ENCODE assay signal across 8 cellular contexts in the genomic region with DNA sequence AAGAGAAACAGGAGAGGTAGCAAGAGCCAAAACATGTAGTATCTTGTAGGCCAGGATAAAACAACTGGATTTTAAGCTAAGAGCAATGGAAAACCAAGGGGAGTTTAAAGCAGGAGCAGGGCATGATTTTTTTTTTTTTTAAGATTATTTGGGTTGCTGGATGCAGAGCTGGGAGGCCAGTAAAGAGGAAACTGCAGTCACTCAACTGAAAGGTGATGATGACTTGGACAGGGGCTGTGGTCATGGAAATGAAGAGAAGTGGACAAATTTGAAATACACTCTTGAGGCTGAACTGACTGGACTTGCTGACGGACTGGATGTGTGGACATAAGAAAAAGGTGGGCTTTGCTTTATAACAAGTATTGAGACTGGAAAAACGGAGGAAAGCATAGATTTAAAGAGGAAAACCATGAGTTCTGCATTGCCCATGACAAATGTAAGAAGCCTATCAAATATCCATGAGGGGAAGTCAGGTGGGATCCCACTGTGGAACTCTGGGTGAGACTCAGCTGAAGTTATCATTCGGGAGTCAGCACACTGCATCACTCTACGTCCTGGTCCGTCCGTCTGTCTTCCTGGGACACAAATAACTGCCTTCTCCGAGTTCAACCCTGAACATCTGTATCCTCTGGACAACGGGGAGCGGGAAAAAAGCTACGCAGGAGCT. TPM values are rescaled to one million over a fixed set of nuclear protein-coding genes. Genes with fewer than 3 reads are reported as not detected.
A peak's percentile ranks its signal among the peaks of the same experiment; 100 is the strongest.
DNase-seq lines count a peak whose midpoint lies in the region; ATAC-seq, FAIRE-seq and TF ChIP-seq lines count a peak whose summit lies in the region.

No MANE protein-coding gene starts in this region.

- DNase-seq in brain microvascular endothelial cell = peak; percentile 27
- DNase-seq in HepG2 (ENCODE audit: low spot score) = peak; percentile 15
- DNase-seq in superior temporal gyrus (ENCODE audit: extremely low spot score) = peak; percentile 57
- DNase-seq in central memory CD4-positive, alpha-beta T cell = no peak

- no peak overlapping the region for H2AFZ ChIP-seq in HepG2 (ENCODE audit: low read length)

- H3K4me1 ChIP-seq in BLaER1 (peaks cover 63% of the 10 kb centered on the region), HepG2 (ENCODE audit: insufficient read depth, low read length) (peaks cover 60% of the 10 kb centered on the region)

- H3K27ac ChIP-seq in BLaER1 = peak overlapping the region; percentile 92
- peak overlapping the region; percentile 79 for H3K27ac ChIP-seq in KOPT-K1 (ENCODE audit: low read depth, low read length, poor library complexity, severe bottlenecking)
- peak overlapping the region; percentile 92 for H3K27ac ChIP-seq in brain microvascular endothelial cell
- H3K27ac ChIP-seq in HepG2 (ENCODE audit: extremely low read length, insufficient read depth, low read length) = peak overlapping the region; percentile 91

- BruUV-seq in HepG2 (replicated peaks; lab: Mats Ljungman, UMichigan) = TSS peak; percentile 69

- H3K27me3 ChIP-seq in BLaER1 = no peaks in the 10 kb centered on the region
- H3K27me3 ChIP-seq in brain microvascular endothelial cell (replicated peaks) = no peaks in the 10 kb centered on the region
- H3K27me3 ChIP-seq in HepG2 (ENCODE audit: control insufficient read depth in 1 of 2, insufficient read depth in 2 of 2, low read length in 2 of 2) = no peaks in the 10 kb centered on the region; a peak in 1 of 5 replicates

- H3K9me3 ChIP-seq in BLaER1 (no peaks in the 10 kb centered on the region), KOPT-K1 (ENCODE audit: insufficient read depth, low read length, poor library complexity, severe bottlenecking) (no peaks in the 10 kb centered on the region), HepG2 (ENCODE audit: low read length) (no peaks in the 10 kb centered on the region)

- no peak for TF ChIP-seq RAD21 in HepG2 (CRISPR knock-in tag; IDR thresholded peaks at IDR 0.05)

- in situ Hi-C loops in brain microvascular endothelial cell (cut with HindIII; ENCODE audit: low pct_ligation_motif_present, low sequenced_read_pairs) (no loop called here), HepG2 (cut with HindIII; ENCODE audit: extremely low pct_ligation_motif_present, low pct_unique_long_range_greater_than_20kb) (no loop called here)

- intact Hi-C loops in HepG2 (cut with micrococcal nuclease; ENCODE audit: unreplicated experiment) = loop anchor here (2.0 to 5.0 kb wide), 2 partner anchors 59 to 1210 kb away; no protein-coding TSS in a partner anchor

- TF ChIP-seq EP300 in HepG2 (IDR thresholded peaks at IDR 0.05; ENCODE audit: low read depth in 2 of 2, low read length in 2 of 2) (no peak), HepG2 (CRISPR knock-in tag; IDR thresholded peaks at IDR 0.05; ENCODE audit: borderline replicate concordance) (no peak)

- H3K36me3 ChIP-seq in BLaER1 (peaks cover 23% of the 10 kb centered on the region), KOPT-K1 (ENCODE audit: insufficient read depth, low read length) (peaks cover 22% of the 10 kb centered on the region), brain microvascular endothelial cell (replicated peaks) (peaks cover 6% of the 10 kb centered on the region), HepG2 (replicated peaks in 1 of 2; ENCODE audit: control insufficient read depth in 1 of 2, insufficient read depth in 2 of 2, low read length in 2 of 2) (peaks cover 5 to 9% of the 10 kb centered on the region in 2 experiments; a peak in 3 of 5 replicates)

- no peak for TF ChIP-seq CTCF in brain microvascular endothelial cell (IDR thresholded peaks at IDR 0.05; ENCODE audit: low read depth, low read length, missing control alignments)
- TF ChIP-seq CTCF in HepG2 (CRISPR knock-in tag; IDR thresholded peaks at IDR 0.05) = no peak

- POLR2A ChIA-PET in HepG2 (lab: Yijun Ruan, JAX) = interaction anchor here (0.8 to 3.0 kb wide), 13 partner anchors 8 to 225 kb away, joined by 3 to 75 read pairs (median 7); a partner anchor contains a TSS

- peak overlapping the region; percentile 91 for H3K9ac ChIP-seq in BLaER1
- H3K9ac ChIP-seq in HepG2 (ENCODE audit: insufficient read depth, low read depth, low read length) = peak overlapping the region; percentile 99

- CTCF ChIA-PET in HepG2 (lab: Yijun Ruan, JAX; ENCODE audit: low intra/inter-chr PET ratio, low total read pairs) = no interaction called here

- H3K4me3 ChIP-seq in BLaER1 (peak overlapping the region; percentile 93), brain microvascular endothelial cell (ENCODE audit: low read depth, low read length) (peak overlapping the region; percentile 91), HepG2 (replicated peaks in 1 of 3; ENCODE audit: insufficient read depth in 1 of 3, low read depth in 2 of 3, low read length in 3 of 3) (peak overlapping the region; percentile 84 to 95 (median 95))

- 4% methylated on average over 4 of the region's 10 CpGs for WGBS in HepG2 (ENCODE audit: low lambda C conversion rate)

- H3K4me2 ChIP-seq in BLaER1 (peak overlapping the region; percentile 96), HepG2 (ENCODE audit: low read depth, low read length) (peak overlapping the region; percentile 85)

- FAIRE-seq in HepG2 (lab: Jason Lieb, UNC) = no peak

- H4K20me1 ChIP-seq in BLaER1 = peaks cover 53% of the 10 kb centered on the region
- no peaks in the 10 kb centered on the region for H4K20me1 ChIP-seq in HepG2 (ENCODE audit: insufficient read depth, low read length)

- no peak for TF ChIP-seq POLR2A in HepG2 (IDR thresholded peaks at IDR 0.05; ENCODE audit: insufficient read depth in 1 of 2, low read depth in 2 of 2, low read length in 2 of 2)

- H3K79me2 ChIP-seq in HepG2 (ENCODE audit: insufficient read depth, low read length) = peaks cover 66% of the 10 kb centered on the region

- peak; percentile 8 for ATAC-seq in GM21447 (IDR thresholded peaks at IDR 0.05; ENCODE audit: unreplicated experiment)
- ATAC-seq in HepG2 = peak; percentile 66
- ATAC-seq in HG03521 (IDR thresholded peaks at IDR 0.05; ENCODE audit: unreplicated experiment) = no peak

RNA-seq across cellular contexts. Expression of a gene that starts 0.7 kb away (rescaled TPM):
- total RNA-seq in HepG2 (2016; rRNA removed; fragmentation: Illumina TruSeq; extraction: Trizol) = 19.2 and 24.1 TPM in 2 replicates
- total RNA-seq in HepG2 (2016; cell fraction: cytosol; rRNA removed; fragmentation: Illumina TruSeq; extraction: Trizol; ENCODE audit: low read depth) = 3.7 and 5.6 TPM in 2 replicates
- 17.3 and 22.5 TPM in 2 replicates for total RNA-seq in HepG2 (2016; cell fraction: insoluble cytoplasmic fraction; rRNA removed; fragmentation: Illumina TruSeq; extraction: Trizol)
- total RNA-seq in HepG2 (2016; cell fraction: membrane; rRNA removed; fragmentation: Illumina TruSeq; extraction: Trizol) = 5.4 and 7.1 TPM in 2 replicates
- total RNA-seq in HepG2 (2016; cell fraction: nucleus; rRNA removed; fragmentation: Illumina TruSeq; extraction: Trizol) = 29.8 and 32.0 TPM in 2 replicates
- 9.4 and 13.5 TPM in 2 replicates for polyA plus RNA-seq in HepG2 (2011; rRNA removed)
- polyA plus RNA-seq in HepG2 (2011; cell fraction: cytosol; rRNA removed) = 5.6 and 7.4 TPM in 2 replicates
- polyA plus RNA-seq in HepG2 (2011; cell fraction: nucleus; rRNA removed) = 40.8 and 46.3 TPM in 2 replicates
- 20.6 and 22.0 TPM in 2 replicates for polyA plus RNA-seq in HepG2 (2012)
- polyA plus RNA-seq in HepG2 (2016; cell fraction: cytosol; fragmentation: Illumina TruSeq; extraction: Trizol; ENCODE audit: low read depth) = 0.59 and 0.94 TPM in 2 replicates
- 13.8 and 16.6 TPM in 2 replicates for polyA plus RNA-seq in HepG2 (2016; cell fraction: insoluble cytoplasmic fraction; fragmentation: Illumina TruSeq; extraction: Trizol; ENCODE audit: low read depth)
- polyA plus RNA-seq in HepG2 (2016; cell fraction: membrane; fragmentation: Illumina TruSeq; extraction: Trizol; ENCODE audit: low read depth) = 1.5 and 1.9 TPM in 2 replicates
- 38.7 and 40.3 TPM in 2 replicates for polyA plus RNA-seq in HepG2 (2016; cell fraction: nucleus; fragmentation: Illumina TruSeq; extraction: Trizol; ENCODE audit: insufficient read depth, low read depth)
- polyA minus RNA-seq in HepG2 (2011; rRNA and poly(A)+ RNA removed; ENCODE audit: low replicate concordance) = 12.4 and 15.1 TPM in 2 replicates
- 7.6 and 8.9 TPM in 2 replicates for polyA minus RNA-seq in HepG2 (2011; cell fraction: cytosol; rRNA and poly(A)+ RNA removed)
- 38.9 and 54.2 TPM in 2 replicates for polyA minus RNA-seq in HepG2 (2011; cell fraction: nucleus; rRNA and poly(A)+ RNA removed)

RNA-seq across cellular contexts. Expression of a gene that starts 0.9 kb away (rescaled TPM):
- 19.4 and 28.7 TPM in 2 replicates for total RNA-seq in HepG2 (2016; rRNA removed; fragmentation: Illumina TruSeq; extraction: Trizol)
- 9.0 and 9.3 TPM in 2 replicates for total RNA-seq in HepG2 (2016; cell fraction: cytosol; rRNA removed; fragmentation: Illumina TruSeq; extraction: Trizol; ENCODE audit: low read depth)
- 20.1 and 30.7 TPM in 2 replicates for total RNA-seq in HepG2 (2016; cell fraction: insoluble cytoplasmic fraction; rRNA removed; fragmentation: Illumina TruSeq; extraction: Trizol)
- total RNA-seq in HepG2 (2016; cell fraction: membrane; rRNA removed; fragmentation: Illumina TruSeq; extraction: Trizol) = 15.0 and 16.0 TPM in 2 replicates
- total RNA-seq in HepG2 (2016; cell fraction: nucleus; rRNA removed; fragmentation: Illumina TruSeq; extraction: Trizol) = 8.0 and 8.6 TPM in 2 replicates
- polyA plus RNA-seq in HepG2 (2011; rRNA removed) = 2.8 and 5.1 TPM in 2 replicates
- polyA plus RNA-seq in HepG2 (2011; cell fraction: cytosol; rRNA removed) = 1.7 and 2.5 TPM in 2 replicates
- polyA plus RNA-seq in HepG2 (2011; cell fraction: nucleus; rRNA removed) = 1.0 and 1.2 TPM in 2 replicates
- polyA plus RNA-seq in HepG2 (2012) = 6.7 and 14.3 TPM in 2 replicates
- 11.3 and 14.2 TPM in 2 replicates for polyA plus RNA-seq in HepG2 (2016; cell fraction: cytosol; fragmentation: Illumina TruSeq; extraction: Trizol; ENCODE audit: low read depth)
- 33.0 and 38.8 TPM in 2 replicates for polyA plus RNA-seq in HepG2 (2016; cell fraction: insoluble cytoplasmic fraction; fragmentation: Illumina TruSeq; extraction: Trizol; ENCODE audit: low read depth)
- polyA plus RNA-seq in HepG2 (2016; cell fraction: membrane; fragmentation: Illumina TruSeq; extraction: Trizol; ENCODE audit: low read depth) = 15.2 and 17.8 TPM in 2 replicates
- polyA plus RNA-seq in HepG2 (2016; cell fraction: nucleus; fragmentation: Illumina TruSeq; extraction: Trizol; ENCODE audit: insufficient read depth, low read depth) = 12.2 and 14.0 TPM in 2 replicates
- polyA minus RNA-seq in HepG2 (2011; rRNA and poly(A)+ RNA removed; ENCODE audit: low replicate concordance) = 1.8 and 3.7 TPM in 2 replicates
- 1.1 and 1.2 TPM in 2 replicates for polyA minus RNA-seq in HepG2 (2011; cell fraction: cytosol; rRNA and poly(A)+ RNA removed)
- polyA minus RNA-seq in HepG2 (2011; cell fraction: nucleus; rRNA and poly(A)+ RNA removed) = 6.7 and 7.2 TPM in 2 replicates

RNA-seq across cellular contexts. Expression of a gene that starts 52.9 kb away (rescaled TPM):
- 25.9 and 50.5 TPM in 2 replicates for total RNA-seq in HepG2 (2016; rRNA removed; fragmentation: Illumina TruSeq; extraction: Trizol)
- 3.9 and 4.2 TPM in 2 replicates for total RNA-seq in HepG2 (2016; cell fraction: cytosol; rRNA removed; fragmentation: Illumina TruSeq; extraction: Trizol; ENCODE audit: low read depth)
- 26.3 and 51.3 TPM in 2 replicates for total RNA-seq in HepG2 (2016; cell fraction: insoluble cytoplasmic fraction; rRNA removed; fragmentation: Illumina TruSeq; extraction: Trizol)
- 14.0 TPM in 2 replicates for total RNA-seq in HepG2 (2016; cell fraction: membrane; rRNA removed; fragmentation: Illumina TruSeq; extraction: Trizol)
- 52.0 and 59.4 TPM in 2 replicates for total RNA-seq in HepG2 (2016; cell fraction: nucleus; rRNA removed; fragmentation: Illumina TruSeq; extraction: Trizol)
- polyA plus RNA-seq in HepG2 (2011; rRNA removed) = 48.9 and 57.4 TPM in 2 replicates
- polyA plus RNA-seq in HepG2 (2011; cell fraction: cytosol; rRNA removed) = 50.3 and 50.5 TPM in 2 replicates
- polyA plus RNA-seq in HepG2 (2011; cell fraction: nucleus; rRNA removed) = 72.5 and 76.8 TPM in 2 replicates
- 33.1 and 37.6 TPM in 2 replicates for polyA plus RNA-seq in HepG2 (2012)
- polyA plus RNA-seq in HepG2 (2016; cell fraction: cytosol; fragmentation: Illumina TruSeq; extraction: Trizol; ENCODE audit: low read depth) = 3.5 and 3.6 TPM in 2 replicates
- polyA plus RNA-seq in HepG2 (2016; cell fraction: insoluble cytoplasmic fraction; fragmentation: Illumina TruSeq; extraction: Trizol; ENCODE audit: low read depth) = 24.2 and 24.5 TPM in 2 replicates
- polyA plus RNA-seq in HepG2 (2016; cell fraction: membrane; fragmentation: Illumina TruSeq; extraction: Trizol; ENCODE audit: low read depth) = 8.3 and 8.4 TPM in 2 replicates
- 80.8 and 88.2 TPM in 2 replicates for polyA plus RNA-seq in HepG2 (2016; cell fraction: nucleus; fragmentation: Illumina TruSeq; extraction: Trizol; ENCODE audit: insufficient read depth, low read depth)
- 77.4 and 114 TPM in 2 replicates for polyA minus RNA-seq in HepG2 (2011; rRNA and poly(A)+ RNA removed; ENCODE audit: low replicate concordance)
- polyA minus RNA-seq in HepG2 (2011; cell fraction: cytosol; rRNA and poly(A)+ RNA removed) = 30.1 and 30.2 TPM in 2 replicates
- polyA minus RNA-seq in HepG2 (2011; cell fraction: nucleus; rRNA and poly(A)+ RNA removed) = 31.3 and 32.3 TPM in 2 replicates

RNA-seq across cellular contexts. Expression of a gene that starts 53.0 kb away (rescaled TPM):
- total RNA-seq in HepG2 (2016; rRNA removed; fragmentation: Illumina TruSeq; extraction: Trizol) = 24.1 and 32.0 TPM in 2 replicates
- 11.2 and 11.5 TPM in 2 replicates for total RNA-seq in HepG2 (2016; cell fraction: cytosol; rRNA removed; fragmentation: Illumina TruSeq; extraction: Trizol; ENCODE audit: low read depth)
- total RNA-seq in HepG2 (2016; cell fraction: insoluble cytoplasmic fraction; rRNA removed; fragmentation: Illumina TruSeq; extraction: Trizol) = 26.4 and 35.5 TPM in 2 replicates
- total RNA-seq in HepG2 (2016; cell fraction: membrane; rRNA removed; fragmentation: Illumina TruSeq; extraction: Trizol) = 22.7 TPM in 2 replicates
- total RNA-seq in HepG2 (2016; cell fraction: nucleus; rRNA removed; fragmentation: Illumina TruSeq; extraction: Trizol) = 7.9 and 10.8 TPM in 2 replicates
- polyA plus RNA-seq in HepG2 (2011; rRNA removed) = 13.3 and 15.8 TPM in 2 replicates
- polyA plus RNA-seq in HepG2 (2011; cell fraction: cytosol; rRNA removed) = 12.6 and 17.4 TPM in 2 replicates
- polyA plus RNA-seq in HepG2 (2011; cell fraction: nucleus; rRNA removed) = 4.0 and 4.7 TPM in 2 replicates
- 17.8 and 18.8 TPM in 2 replicates for polyA plus RNA-seq in HepG2 (2012)
- polyA plus RNA-seq in HepG2 (2016; cell fraction: cytosol; fragmentation: Illumina TruSeq; extraction: Trizol; ENCODE audit: low read depth) = 9.9 and 12.4 TPM in 2 replicates
- 30.7 and 33.5 TPM in 2 replicates for polyA plus RNA-seq in HepG2 (2016; cell fraction: insoluble cytoplasmic fraction; fragmentation: Illumina TruSeq; extraction: Trizol; ENCODE audit: low read depth)
- polyA plus RNA-seq in HepG2 (2016; cell fraction: membrane; fragmentation: Illumina TruSeq; extraction: Trizol; ENCODE audit: low read depth) = 19.0 and 19.4 TPM in 2 replicates
- 14.4 and 14.5 TPM in 2 replicates for polyA plus RNA-seq in HepG2 (2016; cell fraction: nucleus; fragmentation: Illumina TruSeq; extraction: Trizol; ENCODE audit: insufficient read depth, low read depth)
- 7.0 and 13.0 TPM in 2 replicates for polyA minus RNA-seq in HepG2 (2011; rRNA and poly(A)+ RNA removed; ENCODE audit: low replicate concordance)
- 7.3 and 8.8 TPM in 2 replicates for polyA minus RNA-seq in HepG2 (2011; cell fraction: cytosol; rRNA and poly(A)+ RNA removed)
- polyA minus RNA-seq in HepG2 (2011; cell fraction: nucleus; rRNA and poly(A)+ RNA removed) = 3.0 and 5.8 TPM in 2 replicates
